ENCODE assay signal across 28 cellular contexts in genomic region chr5:74363603-74364205, GRCh38.
"Had no signal": no experiment of that assay in that cellular context is flagged by ENCODE, and none has a peak within 500 bp of the region (broad histone marks: within the 10 kb centered on the region; RNA-seq: fewer than 3 reads in every experiment).

No MANE protein-coding gene starts in this region.

- H3K36me3 ChIP-seq: adrenal gland, colonic mucosa, esophagus squamous epithelium, WERI-Rb-1 had no signal

- DNase-seq: activated B cell treated with CpG ODN at 0.5 μM for 24 hours; activated CD4-positive, alpha-beta memory T cell treated with anti-CD3 and anti-CD28 coated beads for 36 hours; activated CD4-positive, alpha-beta T cell treated with anti-CD3 and anti-CD28 coated beads for 48 hours; activated CD4-positive, alpha-beta T cell treated with anti-CD3 and anti-CD28 coated beads, Interleukin-2, amount 50 U/mL, for 1 hour; activated CD8-positive, alpha-beta memory T cell treated with anti-CD3 and anti-CD28 coated beads, Interleukin-2, amount 10 ng/mL, durations not matched to agents 7 days and 5 days; activated CD8-positive, alpha-beta memory T cell treated with anti-CD3 and anti-CD28 coated beads, Interleukin-2, amount 50 U/mL, for 4 hours; activated CD8-positive, alpha-beta T cell treated with anti-CD3 and anti-CD28 coated beads, Interleukin-2, amount 10 ng/mL, durations not matched to agents 7 days and 5 days; activated effector memory CD4-positive, alpha-beta T cell treated with anti-CD3 and anti-CD28 coated beads, Interleukin-2, amount 50 U/mL, for 16 hours; activated naive CD4-positive, alpha-beta T cell treated with anti-CD3 and anti-CD28 coated beads for 36 hours; activated naive CD8-positive, alpha-beta T cell treated with anti-CD3 and anti-CD28 coated beads for 36 hours; activated naive CD8-positive, alpha-beta T cell treated with anti-CD3 and anti-CD28 coated beads, Interleukin-2, amount 50 U/mL, for 24 hours; activated T-cell treated with anti-CD3 and anti-CD28 coated beads, Interleukin-2, amount 50 U/mL, for 1 hour; activated T-cell treated with anti-CD3 and anti-CD28 coated beads, Interleukin-2, amount 50 U/mL, for 48 hours; adrenal gland; aorta; body of pancreas; central memory CD4-positive, alpha-beta T cell; cerebellar nuclear complex; colonic mucosa; effector CD4-positive, alpha-beta T cell; effector memory CD8-positive, alpha-beta T cell; erythroblast; esophagus squamous epithelium; T-helper 1 cell; T-helper 17 cell; T1000; WERI-Rb-1 had no signal

- H3K4me3 ChIP-seq: adrenal gland, body of pancreas, colonic mucosa, dorsolateral prefrontal cortex, esophagus squamous epithelium had no signal

- H3K9me3 ChIP-seq: adrenal gland, body of pancreas, colonic mucosa, esophagus squamous epithelium had no signal

- H3K4me1 ChIP-seq: adrenal gland had no signal

- H3K27ac ChIP-seq: adrenal gland, body of pancreas, colonic mucosa, esophagus squamous epithelium, WERI-Rb-1 had no signal

- H3K27me3 ChIP-seq: adrenal gland, body of pancreas, colonic mucosa, dorsolateral prefrontal cortex, esophagus squamous epithelium had no signal
